Comparison of ENCODE assay signal across 8 cellular contexts in the genomic region with DNA sequence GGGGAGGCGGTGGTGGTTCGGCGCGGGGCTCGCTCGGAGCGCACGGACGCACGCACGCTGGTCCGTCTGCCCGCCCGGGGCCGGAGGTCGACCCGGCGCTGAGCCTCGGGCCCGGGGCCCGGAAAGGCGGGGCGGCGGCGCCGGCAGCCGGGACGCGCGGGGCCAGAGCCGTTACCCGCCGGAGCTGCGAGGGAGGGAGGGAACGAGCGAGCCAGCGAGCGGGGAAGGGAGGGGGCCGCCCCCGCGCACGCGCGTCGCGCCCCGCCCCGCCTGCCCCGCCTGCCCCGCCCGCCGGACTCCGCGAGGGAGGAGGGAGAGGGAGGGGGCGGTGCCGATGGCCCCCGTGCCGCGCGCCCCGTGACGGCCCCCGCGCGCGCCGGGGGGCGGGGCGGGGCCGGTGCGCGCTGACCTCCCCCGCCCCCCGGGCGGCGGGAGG. TPM values are rescaled to one million over a fixed set of nuclear protein-coding genes. Genes with fewer than 3 reads are reported as not detected.
DNase-seq lines count a peak whose midpoint lies in the region; ATAC-seq, FAIRE-seq and TF ChIP-seq lines count a peak whose summit lies in the region.

No MANE protein-coding gene starts in this region.

- TF ChIP-seq CTCF in heart right ventricle (IDR thresholded peaks at IDR 0.05): no peak

- H3K9me3 Mint-ChIP-seq in activated naive CD8-positive, alpha-beta T cell treated with anti-CD3 and anti-CD28 coated beads for 36 hours: no peaks in the 10 kb centered on the region

- peaks cover 4% of the 10 kb centered on the region for H3K36me3 Mint-ChIP-seq in activated naive CD8-positive, alpha-beta T cell treated with anti-CD3 and anti-CD28 coated beads for 36 hours

- peak overlapping the region in 9 of 10 donors; percentile 27 to 88 (median 63) for H3K4me3 ChIP-seq in heart right ventricle

- DNase-seq in DMS79 (lab: John Stamatoyannopoulos, UW): peak; percentile 18
- DNase-seq in HTR-8/SVneo (ENCODE audit: insufficient read length, low spot score): no peak
- peak; percentile 51 for DNase-seq in RCC 7860 (ENCODE audit: low spot score)
- DNase-seq in activated naive CD8-positive, alpha-beta T cell treated with anti-CD3 and anti-CD28 coated beads for 36 hours: peak; percentile 86
- DNase-seq in heart right ventricle: peak; percentile 78 to 86
- peak; percentile 84 for DNase-seq in putamen (ENCODE audit: low spot score)

- 1% methylated on average over 55 of the region's 76 CpGs; no CpG with 5 or more reads in 1 of the 2 donors for WGBS in heart right ventricle, 2 donors

- no peaks in the 10 kb centered on the region for H3K27me3 Mint-ChIP-seq in activated naive CD8-positive, alpha-beta T cell treated with anti-CD3 and anti-CD28 coated beads for 36 hours

- peak overlapping the region; percentile 91 to 99 (median 96) for H3K27ac ChIP-seq in heart right ventricle

- no peaks in the 10 kb centered on the region for H3K9me3 ChIP-seq in heart right ventricle

- H3K4me3 Mint-ChIP-seq in activated naive CD8-positive, alpha-beta T cell treated with anti-CD3 and anti-CD28 coated beads for 36 hours: no peak overlapping the region

- H3K36me3 ChIP-seq in heart right ventricle: peaks cover 0 to 25% (median 22%) of the 10 kb centered on the region in 9 donors

- no peak overlapping the region for H3K27ac Mint-ChIP-seq in activated naive CD8-positive, alpha-beta T cell treated with anti-CD3 and anti-CD28 coated beads for 36 hours

- intact Hi-C loops in heart right ventricle (cut with DNase I): loop anchor here in 2 of 10 donors (5.0 kb wide), 2 partner anchors 37 to 138 kb away; no protein-coding TSS in a partner anchor

- H3K4me1 Mint-ChIP-seq in activated naive CD8-positive, alpha-beta T cell treated with anti-CD3 and anti-CD28 coated beads for 36 hours: peaks cover 34% of the 10 kb centered on the region

- no peaks in the 10 kb centered on the region for H3K27me3 ChIP-seq in heart right ventricle

- ATAC-seq in GM19468 (IDR thresholded peaks at IDR 0.05; ENCODE audit: extremely low read depth, unreplicated experiment) (peak; percentile 1), heart right ventricle (peak in 5 of 8 donors; percentile 9 to 40 (median 14)), HG03469 (IDR thresholded peaks at IDR 0.05; ENCODE audit: unreplicated experiment) (no peak)

- FAIRE-seq in HTR-8/SVneo (lab: Jason Lieb, UNC) (peak; percentile 68), RCC 7860 (lab: Jason Lieb, UNC) (no peak)

- H3K4me1 ChIP-seq in heart right ventricle: peaks cover 27 to 67% (median 60%) of the 10 kb centered on the region in 9 donors

RNA-seq across cellular contexts. Expression of gene CIC, which starts 15.0 kb away (rescaled TPM):
- 10 to 100 TPM; 43.8 to 50.4 TPM for total RNA-seq in activated naive CD8-positive, alpha-beta T cell treated with anti-CD3 and anti-CD28 coated beads for 36 hours
- 10 to 100 TPM; 27.9 to 42.0 (median 32.0) TPM for total RNA-seq in heart right ventricle
- polyA plus RNA-seq in heart right ventricle: 10 to 100 TPM; 17.6 to 39.8 TPM

RNA-seq across cellular contexts. Expression of gene PRR19, which starts 17.8 kb away (rescaled TPM):
- under 1 TPM; 0.52 to 0.92 TPM for total RNA-seq in activated naive CD8-positive, alpha-beta T cell treated with anti-CD3 and anti-CD28 coated beads for 36 hours
- under 1 TPM in 4 of 10 donors, not detected in 6; 0.16 to 0.21 (median 0.19) TPM for total RNA-seq in heart right ventricle
- under 1 TPM in 1 of 2 donors, not detected in 1; 0.16 TPM for polyA plus RNA-seq in heart right ventricle

RNA-seq across cellular contexts. Expression of gene PAFAH1B3, which starts 18.3 kb away (rescaled TPM):
- total RNA-seq in activated naive CD8-positive, alpha-beta T cell treated with anti-CD3 and anti-CD28 coated beads for 36 hours: 10 to 100 TPM; 38.1 to 38.4 TPM
- total RNA-seq in heart right ventricle: 1 to 10 TPM; 1.2 to 5.9 (median 2.6) TPM
- 10 to 100 TPM in 1 of 2 donors, 1 to 10 TPM in 1; 5.0 to 10.4 TPM for polyA plus RNA-seq in heart right ventricle

RNA-seq across cellular contexts. Expression of gene TMEM145, which starts 29.0 kb away (rescaled TPM):
- total RNA-seq in activated naive CD8-positive, alpha-beta T cell treated with anti-CD3 and anti-CD28 coated beads for 36 hours: 1 to 10 TPM; 1.1 to 3.2 TPM
- 1 to 10 TPM in 1 of 10 donors, under 1 TPM in 4, not detected in 5; 0.15 to 1.0 (median 0.49) TPM for total RNA-seq in heart right ventricle
- polyA plus RNA-seq in heart right ventricle: 1 to 10 TPM in 1 of 2 donors, under 1 TPM in 1; 0.32 to 1.0 TPM

RNA-seq across cellular contexts. Expression of gene ERF, which starts 29.2 kb away (rescaled TPM):
- total RNA-seq in activated naive CD8-positive, alpha-beta T cell treated with anti-CD3 and anti-CD28 coated beads for 36 hours: 10 to 100 TPM; 62.9 to 66.0 TPM
- 10 to 100 TPM; 29.8 to 40.2 (median 32.9) TPM for total RNA-seq in heart right ventricle
- polyA plus RNA-seq in heart right ventricle: 10 to 100 TPM; 31.8 to 49.0 TPM

Comparison
In these comparisons a context has a peak if more than half of its experiments do, and no peak if none do; other contexts are left out.
1. RNA of gene PAFAH1B3, which starts 18.3 kb away (total RNA-seq): 38.1 to 38.4 TPM in activated naive CD8-positive, alpha-beta T cell treated with anti-CD3 and anti-CD28 coated beads for 36 hours; 1.2 to 5.9 TPM in heart right ventricle; every median in the first group is over 4 times any median in the second.